In the genomic region with DNA sequence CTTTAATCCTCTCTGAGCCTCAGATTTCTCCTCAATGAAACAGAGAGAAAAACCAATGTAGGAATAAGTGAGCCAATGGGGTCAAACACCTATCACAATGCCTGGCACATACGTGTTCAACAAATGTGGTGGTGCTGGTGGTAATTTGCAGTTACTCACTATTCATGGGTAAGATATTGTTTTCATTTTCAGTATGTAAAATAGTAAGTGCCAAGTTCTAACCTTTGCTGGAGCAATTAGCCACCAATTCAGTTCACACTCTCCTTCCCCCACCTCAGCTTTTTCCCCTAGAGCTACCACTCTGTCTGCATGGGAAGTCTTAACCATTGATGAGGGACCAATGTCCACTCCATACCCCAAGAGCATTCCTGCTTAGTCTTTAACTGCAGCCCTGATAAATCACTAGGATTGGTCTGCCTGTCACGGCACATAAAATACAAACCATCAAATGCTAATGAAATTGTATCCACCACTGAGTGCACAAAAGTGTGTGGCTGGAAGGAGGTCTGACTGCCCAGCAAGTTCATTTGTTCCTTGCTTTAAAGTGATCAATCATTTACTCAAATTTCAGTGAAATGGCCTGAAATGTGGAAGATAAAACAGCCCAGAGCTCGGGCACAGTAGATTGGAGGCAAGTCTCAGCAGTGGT, we compare ENCODE assay signal across 23 cellular contexts.
"Had no signal": no experiment of that assay in that cellular context is flagged by ENCODE, and none has a peak within 500 bp of the region (broad histone marks: within the 10 kb centered on the region; RNA-seq: fewer than 3 reads in every experiment).

No MANE protein-coding gene starts in this region.

- H3K36me3 ChIP-seq: sigmoid colon, tibial nerve, upper lobe of right lung, vagina had no signal

- ATAC-seq: foreskin keratinocyte; natural killer cell treated with Interleukin-12 subunit alpha and Interleukin-12 subunit beta and Interleukin-15 and Interleukin-18, amount 100 ng/mL, for 72 hours; psoas muscle; stimulated activated naive B cell treated with anti-CD40 and anti-IgM and Interleukin-4, amounts not matched to agents 10 μg/mL and 1 μg/mL and 100 μg/mL, for 72 hours; stimulated activated naive CD8-positive, alpha-beta T cell treated with anti-CD3 and anti-CD28 coated beads, Interleukin-15, amount 100 ng/mL, for 72 hours; upper lobe of right lung had no signal

- H3K9me3 ChIP-seq: psoas muscle, sigmoid colon, testis, tibial nerve, upper lobe of right lung, vagina had no signal

- H3K4me3 ChIP-seq: lung, psoas muscle, sigmoid colon, skin epidermis, testis, tibial nerve, upper lobe of right lung, vagina had no signal

- H3K27ac ChIP-seq: foreskin keratinocyte, psoas muscle, sigmoid colon, skin epidermis, testis, tibial nerve, upper lobe of right lung, vagina had no signal

- DNase-seq: effector CD4-positive, alpha-beta T cell; endodermal cell; erythroblast; foreskin keratinocyte; immature natural killer cell; left ventricle myocardium superior; mesenchymal stem cell; midbrain; psoas muscle; sigmoid colon; stimulated activated CD4-positive, alpha-beta T cell treated with anti-CD3 and anti-CD28 coated beads, Interleukin-2, amount 100 ng/mL, for 24 hours; stimulated activated CD4-positive, alpha-beta T cell treated with anti-CD3 and anti-CD28 coated beads, Interleukin-4, amount 100 ng/mL, for 4 hours; stimulated activated naive B cell treated with anti-CD40 and anti-IgM and Interleukin-4, amounts not matched to agents 10 μg/mL and 1 μg/mL and 100 μg/mL, for 72 hours; stimulated activated naive CD8-positive, alpha-beta T cell treated with anti-CD3 and anti-CD28 coated beads, Interleukin-15, amount 100 ng/mL, for 72 hours; testis; upper lobe of right lung had no signal

- FAIRE-seq: endothelial cell of umbilical vein, keratinocyte had no signal

- H3K4me1 ChIP-seq: foreskin keratinocyte, psoas muscle, sigmoid colon, testis, tibial nerve, upper lobe of right lung, vagina had no signal

- H3K27me3 ChIP-seq: foreskin keratinocyte, sigmoid colon, testis, tibial nerve, upper lobe of right lung, vagina had no signal
